9 cellular contexts compared by ENCODE assay signal in the genomic region with DNA sequence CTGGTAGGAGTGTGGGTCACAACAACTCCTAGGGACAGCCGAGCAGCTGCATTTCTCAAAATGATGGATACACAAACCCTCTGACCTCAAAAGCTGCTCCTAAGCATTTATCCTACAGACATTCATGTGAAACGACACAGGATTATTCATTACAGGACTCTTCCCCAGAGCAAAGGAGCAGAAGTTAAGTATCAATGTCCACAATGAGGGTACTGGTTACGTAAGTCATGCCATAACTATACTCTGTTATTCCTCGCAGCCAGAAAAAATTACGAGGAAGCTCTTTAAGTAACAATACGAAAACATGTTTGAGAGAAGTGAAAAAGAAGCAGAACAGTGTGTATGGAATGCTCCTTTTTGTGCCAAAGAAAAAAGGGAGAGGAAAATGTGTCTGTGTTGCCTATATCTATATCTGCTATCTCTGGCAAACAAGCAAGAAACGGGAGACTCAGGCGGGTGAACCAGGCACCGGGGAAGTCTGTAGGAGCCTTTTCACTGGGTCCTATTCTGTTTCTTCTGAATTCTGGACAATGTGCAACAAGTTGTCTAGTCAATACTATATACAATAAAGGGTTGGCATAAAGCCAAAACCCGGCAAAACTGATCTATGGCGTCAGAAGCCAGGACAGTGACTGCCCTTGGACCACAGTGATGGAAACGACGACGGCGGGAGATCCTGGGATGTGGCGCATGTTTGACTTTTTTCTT. TPM values are rescaled to one million over a fixed set of nuclear protein-coding genes. Genes with fewer than 3 reads are reported as not detected.
A peak's percentile ranks its signal among the peaks of the same experiment; 100 is the strongest.
DNase-seq lines count a peak whose midpoint lies in the region; ATAC-seq and TF ChIP-seq lines count a peak whose summit lies in the region.
"Had no signal": no experiment of that assay in that cellular context is flagged by ENCODE, and none has a peak within 500 bp of the region (broad histone marks: within the 10 kb centered on the region; RNA-seq: fewer than 3 reads in every experiment).

No MANE protein-coding gene starts in this region.

- no peak overlapping the region for H2BK120ac ChIP-seq in neuronal stem cell (ENCODE audit: low read depth, low read length)

- H3K4me1 Mint-ChIP-seq in Calu3 (ENCODE audit: low read depth, unreplicated experiment): peaks cover 24% of the 10 kb centered on the region

- no peak overlapping the region for H3K14ac ChIP-seq in neuronal stem cell (ENCODE audit: low read length)

- peaks cover 20 to 30% of the 10 kb centered on the region in 2 donors for H3K4me1 ChIP-seq in neuronal stem cell (ENCODE audit: control insufficient read depth in 2 of 2, insufficient read depth in 1 of 2, low read depth in 1 of 2, low read length in 2 of 2)

- ATAC-seq in HG03135 (IDR thresholded peaks at IDR 0.05; ENCODE audit: unreplicated experiment): no peak
- no peak for ATAC-seq in HG02798 (IDR thresholded peaks at IDR 0.05; ENCODE audit: poor library complexity, unreplicated experiment)
- no peak for ATAC-seq in GM18909 (IDR thresholded peaks at IDR 0.05; ENCODE audit: poor library complexity, unreplicated experiment)

- H4K91ac ChIP-seq in neuronal stem cell (ENCODE audit: low read depth, low read length, poor library complexity): no peak overlapping the region

- CTCF ChIA-PET in Calu3 (lab: Charles Lee): interaction anchor here (0.7 to 1.5 kb wide), 2 partner anchors 7 to 164 kb away, joined by 4 to 10 read pairs; partner anchors contain the start of gene ZNF784

- H2BK15ac ChIP-seq in neuronal stem cell (ENCODE audit: low read length): no peak overlapping the region

- TF ChIP-seq CTCF in Calu3 (IDR thresholded peaks at IDR 0.05; ENCODE audit: unreplicated experiment): no peak

- H3K27me3 ChIP-seq in neuronal stem cell (ENCODE audit: control insufficient read depth in 3 of 3, insufficient read depth in 3 of 3, low read depth in 1 of 3, low read length in 3 of 3): peaks cover 0 to 21% (median 0%) of the 10 kb centered on the region in 3 experiments

- no peak overlapping the region for H3K4ac ChIP-seq in neuronal stem cell (ENCODE audit: low read length)

- BruUV-seq in Calu3 (replicated peaks; lab: Mats Ljungman, UMichigan): TSS peak; percentile 78

- no CpG with 5 or more reads among the region's 16 CpGs for WGBS in neuronal stem cell (ENCODE audit: extremely low coverage in 2 of 2, insufficient read length in 2 of 2, insufficient replicate concordance in 1 of 2), 2 donors

- peak overlapping the region; percentile 84 for H2BK5ac ChIP-seq in neuronal stem cell (ENCODE audit: low read length)

- H2BK12ac ChIP-seq in neuronal stem cell (ENCODE audit: low read length): no peak overlapping the region

- intact Hi-C loops in Calu3 (cut with micrococcal nuclease; ENCODE audit: unreplicated experiment): no loop called here

- peaks cover 0 to 2% of the 10 kb centered on the region in 2 donors for H3K9me3 ChIP-seq in neuronal stem cell (replicated peaks in 1 of 2; ENCODE audit: control insufficient read depth in 2 of 2, insufficient read depth in 1 of 2, low read depth in 1 of 2, low read length in 2 of 2)
- H3K9me3 ChIP-seq: mucosa of descending colon had no signal

- peak overlapping the region; percentile 84 for H3K4me3 Mint-ChIP-seq in Calu3 (ENCODE audit: low read depth, unreplicated experiment)

- H3K27ac ChIP-seq in neuronal stem cell (replicated peaks; ENCODE audit: low read length): no peak overlapping the region

- no peak overlapping the region for H4K8ac ChIP-seq in neuronal stem cell (ENCODE audit: low read depth, low read length)

- H3K4me2 ChIP-seq in neuronal stem cell (ENCODE audit: insufficient read depth, low read length, poor library complexity, severe bottlenecking): no peak overlapping the region

- DNase-seq in Calu3 (no peak), NCI-H748 treated with DMSO at 0.1 percent for 48 hours (lab: John Stamatoyannopoulos, UW) (peak; percentile 36), ecto neural progenitor cell (ENCODE audit: low spot score) (peak; percentile 49), neuronal stem cell (ENCODE audit: low spot score) (no peak), EL (no peak)

- H3K79me1 ChIP-seq in neuronal stem cell (ENCODE audit: low read depth, low read length): no peaks in the 10 kb centered on the region

- H3K27ac Mint-ChIP-seq in Calu3 (ENCODE audit: unreplicated experiment): peak overlapping the region; percentile 90

- H2AK5ac ChIP-seq in neuronal stem cell (ENCODE audit: low read depth, low read length): peak overlapping the region; percentile 85

- peak overlapping the region; percentile 79 for H2AFZ ChIP-seq in neuronal stem cell (ENCODE audit: low read length)

- peak overlapping the region in 1 of 2 donors; percentile 70 for H3K4me3 ChIP-seq in neuronal stem cell (ENCODE audit: low read length in 2 of 2)

- H3K9me3 Mint-ChIP-seq in Calu3 (ENCODE audit: low read depth, unreplicated experiment): no peaks in the 10 kb centered on the region

- H3K23ac ChIP-seq in neuronal stem cell (ENCODE audit: low read depth, low read length, poor library complexity): no peak overlapping the region

- H3K9ac ChIP-seq in neuronal stem cell (ENCODE audit: low read depth, low read length, poor library complexity): no peak overlapping the region

- H3K18ac ChIP-seq in neuronal stem cell (ENCODE audit: low read length): no peak overlapping the region

- peaks cover 40% of the 10 kb centered on the region for H3K27me3 Mint-ChIP-seq in Calu3 (ENCODE audit: unreplicated experiment)

- H3K36me3 Mint-ChIP-seq in Calu3 (ENCODE audit: insufficient read depth, unreplicated experiment): peaks cover 25% of the 10 kb centered on the region

- H3K36me3 ChIP-seq in neuronal stem cell (replicated peaks in 1 of 2; ENCODE audit: control insufficient read depth in 2 of 2, insufficient read depth in 2 of 2, low read length in 2 of 2): peaks cover 0 to 11% of the 10 kb centered on the region in 2 donors

RNA-seq across cellular contexts. Expression of gene ISOC2, which starts 1.3 kb away (rescaled TPM):
- 41.6 and 44.9 TPM in 2 replicates for total RNA-seq in Calu3 (2022)
- 26.8 TPM for polyA plus RNA-seq in neuronal stem cell (2013, experiment 1 of 2)
- 26.2 TPM for polyA plus RNA-seq in neuronal stem cell (2013, experiment 2 of 2)

RNA-seq across cellular contexts. Expression of gene C19orf85, which starts 4.4 kb away (rescaled TPM):
- not detected in 2 replicates for total RNA-seq in Calu3 (2022)
- polyA plus RNA-seq in neuronal stem cell (2013, experiment 1 of 2): 2.1 TPM
- 2.3 TPM for polyA plus RNA-seq in neuronal stem cell (2013, experiment 2 of 2)
- total RNA-seq: mucosa of descending colon had no signal

RNA-seq across cellular contexts. Expression of gene ZNF628, which starts 16.3 kb away (rescaled TPM):
- total RNA-seq in Calu3 (2022): 11.9 and 13.0 TPM in 2 replicates
- 8.4 TPM for polyA plus RNA-seq in neuronal stem cell (2013, experiment 1 of 2)
- 8.7 TPM for polyA plus RNA-seq in neuronal stem cell (2013, experiment 2 of 2)

RNA-seq across cellular contexts. Expression of gene SHISA7, which starts 17.0 kb away (rescaled TPM):
- total RNA-seq in Calu3 (2022): not detected in 2 replicates
- polyA plus RNA-seq in neuronal stem cell (2013, experiment 1 of 2): 0.33 TPM
- 0.30 TPM for polyA plus RNA-seq in neuronal stem cell (2013, experiment 2 of 2)

RNA-seq across cellular contexts. Expression of gene NAT14, which starts 24.9 kb away (rescaled TPM):
- 49.6 and 60.6 TPM in 2 replicates for total RNA-seq in Calu3 (2022)
- polyA plus RNA-seq in neuronal stem cell (2013, experiment 1 of 2): 117 TPM
- 115 TPM for polyA plus RNA-seq in neuronal stem cell (2013, experiment 2 of 2)

Comparison
In these comparisons a context has a peak if more than half of its experiments do, and no peak if none do; other contexts are left out.
1. DNase-seq: peak in NCI-H748 treated with DMSO at 0.1 percent for 48 hours (single experiment) and ecto neural progenitor cell (single experiment); none in Calu3 (single experiment), neuronal stem cell (single experiment) and EL (single experiment).